ENCODE assay signal across 8 cellular contexts in the genomic region with DNA sequence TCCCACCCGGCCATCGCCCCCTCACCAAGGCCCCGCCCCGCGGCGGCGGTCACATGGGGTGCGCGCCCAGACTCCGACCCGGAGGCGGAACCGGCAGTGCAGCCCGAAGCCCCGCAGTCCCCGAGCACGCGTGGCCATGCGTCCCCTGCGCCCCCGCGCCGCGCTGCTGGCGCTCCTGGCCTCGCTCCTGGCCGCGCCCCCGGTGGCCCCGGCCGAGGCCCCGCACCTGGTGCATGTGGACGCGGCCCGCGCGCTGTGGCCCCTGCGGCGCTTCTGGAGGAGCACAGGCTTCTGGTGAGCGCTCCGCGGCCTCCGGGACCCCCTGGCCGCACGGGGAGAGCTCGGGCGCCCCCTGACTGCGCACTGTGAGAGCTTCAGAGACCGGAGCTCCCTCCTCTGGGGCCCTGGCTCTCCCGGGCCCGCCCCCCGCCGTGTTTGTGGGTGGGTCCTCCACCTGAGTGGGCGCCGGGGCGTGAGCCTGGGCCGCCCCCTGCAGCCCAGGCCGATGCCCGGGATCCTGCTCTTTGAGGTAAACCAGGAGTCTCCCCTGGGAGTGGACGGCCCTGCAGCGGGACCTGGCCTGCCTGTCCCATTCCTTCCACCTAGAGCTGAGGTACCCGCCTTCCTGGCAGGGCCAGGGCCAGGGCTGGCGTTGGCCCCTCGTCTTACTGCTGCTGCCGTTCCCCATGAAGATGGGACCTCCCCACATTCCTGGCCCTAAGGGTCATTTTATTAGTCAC. TPM values are rescaled to one million over a fixed set of nuclear protein-coding genes. Genes with fewer than 3 reads are reported as not detected.
DNase-seq lines count a peak whose midpoint lies in the region; ATAC-seq lines count a peak whose summit lies in the region.

A gene (plus strand): TSS at position 96 of the 740 bp plus-strand sequence. CDS start 41 bp downstream, at position 137.

- no peaks in the 10 kb centered on the region for H3K27me3 Mint-ChIP-seq in T-helper 2 cell treated with Interferon-gamma antibody and Interleukin-4, amounts not matched to agents 5 μg/mL and 100 μg/mL, for 36 hours (ENCODE audit: low read depth)

- peak; percentile 55 for ATAC-seq in GM21717 (IDR thresholded peaks at IDR 0.05; ENCODE audit: unreplicated experiment)

- peaks cover 13% of the 10 kb centered on the region for H3K4me1 Mint-ChIP-seq in T-helper 2 cell treated with Interferon-gamma antibody and Interleukin-4, amounts not matched to agents 5 μg/mL and 100 μg/mL, for 36 hours (ENCODE audit: low read depth)

- H3K4me3 Mint-ChIP-seq in T-helper 2 cell treated with Interferon-gamma antibody and Interleukin-4, amounts not matched to agents 5 μg/mL and 100 μg/mL, for 36 hours, result peak within 1 kb of the TSS; percentile 91

- DNase-seq in ELR (ENCODE audit: low read depth) (peak; percentile 90), Kasumi-1 (lab: John Stamatoyannopoulos, UW) (peak; percentile 75 to 77), hepatic stellate cell (ENCODE audit: low spot score) (peak; percentile 87), renal cortical epithelial cell (ENCODE audit: low read depth) (peak; percentile 63), cortex of kidney (lab: John Stamatoyannopoulos, UW) (no peak)
- peak; percentile 82 for DNase-seq in T-helper 2 cell treated with Interferon-gamma antibody and Interleukin-4, amounts not matched to agents 5 μg/mL and 100 μg/mL, for 36 hours (ENCODE audit: low spot score)

- H3K27ac Mint-ChIP-seq in T-helper 2 cell treated with Interferon-gamma antibody and Interleukin-4, amounts not matched to agents 5 μg/mL and 100 μg/mL, for 36 hours, result peak within 1 kb of the TSS; percentile 87

- H3K36me3 Mint-ChIP-seq in T-helper 2 cell treated with Interferon-gamma antibody and Interleukin-4, amounts not matched to agents 5 μg/mL and 100 μg/mL, for 36 hours (ENCODE audit: low read depth), result no peaks in the 10 kb centered on the region

- peak within 1 kb of the TSS; percentile 77 for H3K27ac ChIP-seq in angular gyrus (ENCODE audit: low read depth, low read length)

- H3K9me3 Mint-ChIP-seq in T-helper 2 cell treated with Interferon-gamma antibody and Interleukin-4, amounts not matched to agents 5 μg/mL and 100 μg/mL, for 36 hours, result no peaks in the 10 kb centered on the region

RNA-seq across cellular contexts. Expression of the gene that starts here (rescaled TPM):
- 3.3 and 21.0 TPM in 2 replicates for total RNA-seq in renal cortical epithelial cell
